In genomic region chr12:79124385-79124784, GRCh38 we compare ENCODE assay signal across 25 cellular contexts.
A peak's percentile ranks its signal among the peaks of the same experiment; 100 is the strongest.
DNase-seq lines count a peak whose midpoint lies in the region; ATAC-seq, FAIRE-seq and TF ChIP-seq lines count a peak whose summit lies in the region.
"Had no signal": no experiment of that assay in that cellular context is flagged by ENCODE, and none has a peak within 500 bp of the region (broad histone marks: within the 10 kb centered on the region; RNA-seq: fewer than 3 reads in every experiment).

No MANE protein-coding gene starts in this region.

- CTCF ChIA-PET in HepG2 (lab: Yijun Ruan, JAX; ENCODE audit: low intra/inter-chr PET ratio, low total read pairs) (no interaction called here), HEK293 (lab: Yijun Ruan, JAX) (no interaction called here)

- no peak overlapping the region for H2AFZ ChIP-seq in HepG2 (ENCODE audit: low read length)

- in situ Hi-C loops in HepG2 (cut with HindIII; ENCODE audit: extremely low pct_ligation_motif_present, low pct_unique_long_range_greater_than_20kb) = no loop called here

- POLR2A ChIA-PET in HepG2 (lab: Yijun Ruan, JAX) = no interaction called here
- POLR2A ChIA-PET in HEK293 (lab: Yijun Ruan, JAX) = no interaction called here

- FAIRE-seq in HepG2 (lab: Jason Lieb, UNC) (no peak), HTR-8/SVneo (lab: Jason Lieb, UNC) (peak; percentile 36), urothelium cell line (lab: Jason Lieb, UNC) (peak; percentile 61), GM12892 (lab: Jason Lieb, UNC) (no peak)
- FAIRE-seq: A549, GM12878 had no signal

- H3K79me2 ChIP-seq in HepG2 (ENCODE audit: insufficient read depth, low read length) = no peaks in the 10 kb centered on the region

- no peak for TF ChIP-seq POLR2A in HepG2 (IDR thresholded peaks at IDR 0.05; ENCODE audit: insufficient read depth in 1 of 2, low read depth in 2 of 2, low read length in 2 of 2)
- no peak for TF ChIP-seq POLR2A in right lobe of liver (IDR thresholded peaks at IDR 0.05)
- no peak for TF ChIP-seq POLR2A in GM12892 (IDR thresholded peaks at IDR 0.05; ENCODE audit: low read depth, low read length)

- H3K4me2 ChIP-seq in HepG2 (ENCODE audit: low read depth, low read length) = no peak overlapping the region
- H3K4me2 ChIP-seq: A549; BLaER1 treated with 17β-estradiol and CSF1 and Interleukin-3, amounts not matched to agents 10 nM and 100 nM had no signal

- intact Hi-C loops in HepG2 (cut with micrococcal nuclease; ENCODE audit: unreplicated experiment) = no loop called here
- intact Hi-C loops in right lobe of liver (cut with DNase I) = no loop called here

- H3K36me3 ChIP-seq in HepG2 (replicated peaks in 1 of 2; ENCODE audit: control insufficient read depth in 1 of 2, insufficient read depth in 2 of 2, low read length in 2 of 2) (no peaks in the 10 kb centered on the region), right lobe of liver (no peaks in the 10 kb centered on the region), HEK293 (ENCODE audit: control insufficient read depth in 2 of 2, insufficient read depth in 1 of 2, low read length in 2 of 2) (no peaks in the 10 kb centered on the region)

- no peak overlapping the region for H3K9ac ChIP-seq in HepG2 (ENCODE audit: insufficient read depth, low read depth, low read length)
- H3K9ac ChIP-seq: BLaER1 treated with 17β-estradiol and CSF1 and Interleukin-3, amounts not matched to agents 10 nM and 100 nM had no signal

- no peaks in the 10 kb centered on the region for H3K9me3 ChIP-seq in HepG2 (ENCODE audit: low read length)
- H3K9me3 ChIP-seq in right lobe of liver = no peaks in the 10 kb centered on the region
- no peaks in the 10 kb centered on the region for H3K9me3 ChIP-seq in HEK293 (ENCODE audit: control insufficient read depth, insufficient read depth, low read depth, low read length)
- H3K9me3 ChIP-seq: A549; BLaER1 treated with 17β-estradiol and CSF1 and Interleukin-3, amounts not matched to agents 10 nM and 100 nM; Caco-2 had no signal

- DNase-seq in HepG2 (ENCODE audit: low spot score) (no peak), right lobe of liver (no peak), HTR-8/SVneo (ENCODE audit: insufficient read length, low spot score) (no peak), urothelium cell line (ENCODE audit: low spot score) (no peak), GM12892 (ENCODE audit: insufficient read length) (no peak), hypothalamus (lab: John Stamatoyannopoulos, UW) (no peak)
- DNase-seq: AML-193; Caco-2; Calu3; CD4-positive, alpha-beta T cell; CD8-positive, alpha-beta T cell; DMS 273 treated with DMSO at 0.1 percent for 48 hours; DMS153; DMS53; DMS79; DND-41; EL; GDM1 had no signal

- no peak for TF ChIP-seq EP300 in HepG2 (IDR thresholded peaks at IDR 0.05; ENCODE audit: low read depth in 2 of 2, low read length in 2 of 2)
- TF ChIP-seq EP300 in HepG2 (CRISPR knock-in tag; IDR thresholded peaks at IDR 0.05; ENCODE audit: borderline replicate concordance) = no peak

- H3K27me3 ChIP-seq in HepG2 (ENCODE audit: control insufficient read depth in 1 of 2, insufficient read depth in 2 of 2, low read length in 2 of 2) (no peaks in the 10 kb centered on the region), right lobe of liver (no peaks in the 10 kb centered on the region)
- H3K27me3 ChIP-seq: BLaER1 treated with 17β-estradiol and CSF1 and Interleukin-3, amounts not matched to agents 10 nM and 100 nM had no signal

- ATAC-seq in HepG2 = no peak
- no peak for ATAC-seq in right lobe of liver
- ATAC-seq in GM18520 (IDR thresholded peaks at IDR 0.05; ENCODE audit: unreplicated experiment) = no peak
- ATAC-seq: A549; CD8-positive, alpha-beta T cell; GM12878 had no signal

- H3K4me3 ChIP-seq in HepG2 (replicated peaks in 1 of 3; ENCODE audit: insufficient read depth in 1 of 3, low read depth in 2 of 3, low read length in 3 of 3) (no peak overlapping the region), right lobe of liver (no peak overlapping the region), HEK293 (ENCODE audit: low read depth, low read length) (no peak overlapping the region)
- H3K4me3 ChIP-seq: A549; BLaER1 treated with 17β-estradiol and CSF1 and Interleukin-3, amounts not matched to agents 10 nM and 100 nM; GM12878 had no signal

- WGBS in HepG2 (ENCODE audit: low lambda C conversion rate) = 45% methylated on average over 5 of the region's 5 CpGs
- 70% methylated on average over 5 of the region's 5 CpGs for WGBS in right lobe of liver (ENCODE audit: insufficient coverage, low coverage, low lambda C conversion rate, missing lambda C conversion rate)

- TF ChIP-seq RAD21 in HepG2 (CRISPR knock-in tag; IDR thresholded peaks at IDR 0.05) = no peak

- no peak overlapping the region for H3K27ac ChIP-seq in HepG2 (ENCODE audit: extremely low read length, insufficient read depth, low read length)
- H3K27ac ChIP-seq in right lobe of liver = no peak overlapping the region
- H3K27ac ChIP-seq in HEK293 (ENCODE audit: extremely low read depth, low read depth, low read length) = no peak overlapping the region
- H3K27ac ChIP-seq: 22Rv1, A549, C4-2B had no signal

- H4K20me1 ChIP-seq in HepG2 (ENCODE audit: insufficient read depth, low read length) = no peaks in the 10 kb centered on the region
- H4K20me1 ChIP-seq: BLaER1 treated with 17β-estradiol and CSF1 and Interleukin-3, amounts not matched to agents 10 nM and 100 nM had no signal

- TF ChIP-seq CTCF in HepG2 (CRISPR knock-in tag; IDR thresholded peaks at IDR 0.05) (no peak), right lobe of liver (IDR thresholded peaks at IDR 0.05) (no peak), HEK293 (tag by site-specific recombination; IDR thresholded peaks at IDR 0.05) (no peak)

- no TSS peak for BruUV-seq in HepG2 (replicated peaks; lab: Mats Ljungman, UMichigan)

- H3K4me1 ChIP-seq in HepG2 (ENCODE audit: insufficient read depth, low read length) (no peaks in the 10 kb centered on the region), right lobe of liver (no peaks in the 10 kb centered on the region), HEK293 (ENCODE audit: control insufficient read depth, insufficient read depth, low read length) (no peaks in the 10 kb centered on the region)
- H3K4me1 ChIP-seq: Caco-2 had no signal

TF ChIP-seq in HepG2, 621 proteins besides CTCF, POLR2A, EP300 and RAD21:
- no peak for TF ChIP-seq E2F1 (CRISPR knock-in tag; IDR thresholded peaks at IDR 0.05)
- TF ChIP-seq ZNF354B (CRISPR knock-in tag; IDR thresholded peaks at IDR 0.05) = no peak
- TF ChIP-seq ZNF414 (CRISPR knock-in tag; IDR thresholded peaks at IDR 0.05) = no peak
- no peak for TF ChIP-seq SALL2 (CRISPR knock-in tag; IDR thresholded peaks at IDR 0.05)
- TF ChIP-seq CREB1 (IDR thresholded peaks at IDR 0.05) = peak; percentile 94
- TF ChIP-seq CREB1 (CRISPR knock-in tag; IDR thresholded peaks at IDR 0.05) = no peak
- TF ChIP-seq NFATC3 (CRISPR knock-in tag; IDR thresholded peaks at IDR 0.05) = no peak
TF ChIP-seq in HepG2: peak in this region for 1.

TF ChIP-seq in HEK293, 187 proteins besides CTCF, POLR2A, EP300 and RAD21:
- no peak for TF ChIP-seq ZNF549 (tag by site-specific recombination; IDR thresholded peaks at IDR 0.05)
- TF ChIP-seq ZNF138 (tag by site-specific recombination; IDR thresholded peaks at IDR 0.05; ENCODE audit: borderline replicate concordance) = no peak
- peak; percentile 93 for TF ChIP-seq ZNF513 (tag by site-specific recombination; IDR thresholded peaks at IDR 0.05)
- no peak for TF ChIP-seq ZNF202 (tag by site-specific recombination; IDR thresholded peaks at IDR 0.05; ENCODE audit: borderline replicate concordance)

Comparison
In these comparisons a context has a peak if more than half of its experiments do, and no peak if none do; other contexts are left out.
1. Of the 63 proteins assayed by ChIP-seq in both HepG2 and HEK293: peak only in HepG2: none; only in HEK293: ZNF513; in both: none; in neither: 62.